Comparison of ENCODE assay signal across 16 cellular contexts in genomic region chr6:155648301-155648700, GRCh38.
DNase-seq lines count a peak whose midpoint lies in the region; ATAC-seq and TF ChIP-seq lines count a peak whose summit lies in the region.
"Had no signal": no experiment of that assay in that cellular context is flagged by ENCODE, and none has a peak within 500 bp of the region (broad histone marks: within the 10 kb centered on the region; RNA-seq: fewer than 3 reads in every experiment).

No MANE protein-coding gene starts in this region.

- ATAC-seq in GM23338 (no peak), HG02588 (IDR thresholded peaks at IDR 0.05; ENCODE audit: unreplicated experiment) (no peak)

- no peaks in the 10 kb centered on the region for H3K9me3 ChIP-seq in SK-N-MC (ENCODE audit: low read depth, low read length)
- no peaks in the 10 kb centered on the region for H3K9me3 ChIP-seq in osteoblast (ENCODE audit: low read depth, low read length)

- DNase-seq in CD1c-positive myeloid dendritic cell (ENCODE audit: extremely low spot score) (peak; percentile 5), GM23338 (ENCODE audit: low spot score) (no peak), SK-N-MC (ENCODE audit: low read depth, low spot score) (no peak), osteoblast (ENCODE audit: insufficient read length, low spot score, missing footprints) (no peak), NCI-H2196 treated with DMSO at 0.1 percent for 48 hours (lab: John Stamatoyannopoulos, UW; ENCODE audit: unreplicated experiment) (no peak)
- DNase-seq: CD4-positive, alpha-beta T cell; CD8-positive, alpha-beta memory T cell; DMS 273 treated with DMSO at 0.1 percent for 48 hours; DMS79; GF-D8; H7; HCEC 1CT had no signal

- H3K36me3 ChIP-seq in GM23338 (ENCODE audit: insufficient read depth), result no peaks in the 10 kb centered on the region
- no peaks in the 10 kb centered on the region; the same call in 1 of the 2 replicates for H3K36me3 ChIP-seq in SK-N-MC (ENCODE audit: insufficient read depth, low read length)
- no peaks in the 10 kb centered on the region for H3K36me3 ChIP-seq in osteoblast (ENCODE audit: insufficient read depth, low read length)
- H3K36me3 ChIP-seq: BLaER1 had no signal

- H3K9me2 ChIP-seq in GM23338 (ENCODE audit: insufficient read depth), result no peaks in the 10 kb centered on the region

- H3K27me3 ChIP-seq in GM23338 (ENCODE audit: insufficient read depth) (no peaks in the 10 kb centered on the region), osteoblast (ENCODE audit: insufficient read depth, low read length) (no peaks in the 10 kb centered on the region)
- H3K27me3 ChIP-seq: BLaER1 had no signal

- TF ChIP-seq CTCF in GM23338 (conservative IDR thresholded peaks at IDR 0.05; ENCODE audit: low read depth in 2 of 2) (no peak), osteoblast (IDR thresholded peaks at IDR 0.05; ENCODE audit: extremely low read depth, low read depth, low read length) (no peak)

- H3K27ac ChIP-seq in GM23338 (ENCODE audit: low read depth), result no peak overlapping the region
- H3K27ac ChIP-seq in SK-N-MC, result peak overlapping the region; percentile 93
- H3K27ac ChIP-seq in osteoblast (ENCODE audit: low read depth, low read length), result no peak overlapping the region
- H3K27ac ChIP-seq: BLaER1, C4-2B had no signal

- no peak overlapping the region for H3K4me3 Mint-ChIP-seq in GM23338
- H3K4me3 Mint-ChIP-seq: B cell; CD4-positive, alpha-beta T cell; CD8-positive, alpha-beta memory T cell had no signal

- H3K27ac Mint-ChIP-seq in GM23338, result no peak overlapping the region
- H3K27ac Mint-ChIP-seq: B cell; CD4-positive, alpha-beta T cell; CD8-positive, alpha-beta memory T cell had no signal

- peak overlapping the region; percentile 28; the same call in 1 of the 2 replicates for H2AFZ ChIP-seq in GM23338
- H2AFZ ChIP-seq in osteoblast (ENCODE audit: low read length), result no peak overlapping the region

- H3K4me1 Mint-ChIP-seq in GM23338, result peaks cover 10% of the 10 kb centered on the region
- H3K4me1 Mint-ChIP-seq: B cell; CD8-positive, alpha-beta memory T cell had no signal

- H3K4me3 ChIP-seq in GM23338 (no peak overlapping the region), SK-N-MC (0 out of 2 replicates have a peak overlapping the region, but pooled peaks have one; percentile 11), osteoblast (ENCODE audit: insufficient read depth, low read length) (no peak overlapping the region)
- H3K4me3 ChIP-seq: BLaER1 had no signal

- H3K27me3 Mint-ChIP-seq in GM23338 (ENCODE audit: insufficient read depth, low read depth, poor library complexity), result no peaks in the 10 kb centered on the region
- H3K27me3 Mint-ChIP-seq: B cell; CD4-positive, alpha-beta T cell; CD8-positive, alpha-beta memory T cell had no signal

- no peak overlapping the region for H3K4me2 ChIP-seq in GM23338
- H3K4me2 ChIP-seq in osteoblast (ENCODE audit: insufficient read depth, low read length), result peak overlapping the region; percentile 28
- H3K4me2 ChIP-seq: BLaER1 had no signal

- no peaks in the 10 kb centered on the region for H3K36me3 Mint-ChIP-seq in GM23338 (ENCODE audit: low read depth)
- H3K36me3 Mint-ChIP-seq: CD8-positive, alpha-beta memory T cell had no signal

- peaks cover under 1% of the 10 kb centered on the region; the same call in 1 of the 3 replicates for H3K9me3 Mint-ChIP-seq in GM23338
- H3K9me3 Mint-ChIP-seq: CD4-positive, alpha-beta T cell had no signal

- H3K4me1 ChIP-seq in GM23338 (ENCODE audit: insufficient read depth) (peaks cover 14% of the 10 kb centered on the region; the same call in 1 of the 2 replicates), osteoblast (ENCODE audit: insufficient read depth, low read length) (peaks cover 22% of the 10 kb centered on the region)

- H3K9ac ChIP-seq in SK-N-MC (ENCODE audit: insufficient read length), result peak overlapping the region; percentile 48
- H3K9ac ChIP-seq: BLaER1 had no signal

- H3K79me2 ChIP-seq in GM23338 (replicated peaks; ENCODE audit: insufficient read depth) (no peaks in the 10 kb centered on the region), osteoblast (ENCODE audit: insufficient read depth, low read length) (no peaks in the 10 kb centered on the region)

- H3F3A ChIP-seq in GM23338 (replicated peaks; ENCODE audit: low read depth), result no peaks in the 10 kb centered on the region

- H4K20me1 ChIP-seq in GM23338 (replicated peaks; ENCODE audit: insufficient read depth), result no peaks in the 10 kb centered on the region
- H4K20me1 ChIP-seq in osteoblast (ENCODE audit: insufficient read depth, low read length), result no peaks in the 10 kb centered on the region
- H4K20me1 ChIP-seq: BLaER1 had no signal

TF ChIP-seq in GM23338, 12 proteins besides CTCF, POLR2A, EP300 and RAD21 (continues in another document):
- TF ChIP-seq JUNB (IDR thresholded peaks at IDR 0.05; ENCODE audit: unreplicated experiment) (no peak), REST (IDR thresholded peaks at IDR 0.05; ENCODE audit: unreplicated experiment) (no peak), EZH2 (IDR thresholded peaks at IDR 0.05; ENCODE audit: low read depth, unreplicated experiment) (no peak), STAT1 (IDR thresholded peaks at IDR 0.05; ENCODE audit: unreplicated experiment) (no peak), NANOG (IDR thresholded peaks at IDR 0.05; ENCODE audit: borderline replicate concordance) (no peak), POLR2AphosphoS5 (IDR thresholded peaks at IDR 0.05; ENCODE audit: low read depth) (no peak), ETS1 (IDR thresholded peaks at IDR 0.05) (no peak), CREB1 (CRISPR knock-in tag; IDR thresholded peaks at IDR 0.05; ENCODE audit: low read depth) (no peak)
